Comparison of ENCODE assay signal across 8 cellular contexts in genomic region chr1:16685445-16686371, GRCh38. TPM values are rescaled to one million over a fixed set of nuclear protein-coding genes. Genes with fewer than 3 reads are reported as not detected.
A peak's percentile ranks its signal among the peaks of the same experiment; 100 is the strongest.
DNase-seq lines count a peak whose midpoint lies in the region; ATAC-seq, FAIRE-seq and TF ChIP-seq lines count a peak whose summit lies in the region.
"Not testable (repeated sequence)": the region's sequence is repeated elsewhere in the genome, so short reads cannot be mapped to it uniquely, and the experiment has no call there.

No MANE protein-coding gene starts in this region.

- not testable (repeated sequence) for TF ChIP-seq CTCF in AG10803 (conservative IDR thresholded peaks at IDR 0.05; ENCODE audit: low read length); WERI-Rb-1 (IDR thresholded peaks at IDR 0.05; ENCODE audit: low read depth, low read length)

- not testable (repeated sequence) for H3K4me1 Mint-ChIP-seq in memory B cell; stimulated activated memory B cell treated with anti-CD40 and anti-IgM and Interleukin-4, amounts not matched to agents 10 μg/mL and 1 μg/mL and 100 μg/mL, for 72 hours

- not testable (repeated sequence) for H3K36me3 ChIP-seq in WERI-Rb-1; adipocyte (ENCODE audit: control insufficient read depth, insufficient read depth, low read length, severe bottlenecking)

- not testable (repeated sequence) for H3K9ac ChIP-seq in adipocyte (ENCODE audit: low read length)

- H3K27me3 Mint-ChIP-seq in memory B cell: not testable (repeated sequence)
- peaks cover 10% of the 10 kb centered on the region for H3K27me3 Mint-ChIP-seq in stimulated activated memory B cell treated with anti-CD40 and anti-IgM and Interleukin-4, amounts not matched to agents 10 μg/mL and 1 μg/mL and 100 μg/mL, for 72 hours

- H3K9me3 Mint-ChIP-seq in memory B cell; stimulated activated memory B cell treated with anti-CD40 and anti-IgM and Interleukin-4, amounts not matched to agents 10 μg/mL and 1 μg/mL and 100 μg/mL, for 72 hours: not testable (repeated sequence)

- not testable (repeated sequence) for H3K9me3 ChIP-seq in WERI-Rb-1 (ENCODE audit: severe bottlenecking); adipocyte (ENCODE audit: control insufficient read depth, low read length)

- H3K4me3 ChIP-seq in AG10803 (ENCODE audit: low read length); adipocyte (ENCODE audit: low read length): not testable (repeated sequence)
- H3K4me3 ChIP-seq in WERI-Rb-1 (ENCODE audit: low read depth, low read length): peak overlapping the region; percentile 12; the same call in 1 of the 2 replicates

- not testable (repeated sequence) for H3K27ac Mint-ChIP-seq in memory B cell; stimulated activated memory B cell treated with anti-CD40 and anti-IgM and Interleukin-4, amounts not matched to agents 10 μg/mL and 1 μg/mL and 100 μg/mL, for 72 hours

- not testable (repeated sequence) for H3K36me3 Mint-ChIP-seq in memory B cell; stimulated activated memory B cell treated with anti-CD40 and anti-IgM and Interleukin-4, amounts not matched to agents 10 μg/mL and 1 μg/mL and 100 μg/mL, for 72 hours

- DNase-seq in AG10803 (ENCODE audit: low read depth) (peak; percentile 33), M059J (ENCODE audit: low read depth) (peak; percentile 13), adipocyte (ENCODE audit: low read depth) (peak; percentile 19)
- DNase-seq in WERI-Rb-1; memory B cell (ENCODE audit: low spot score in 2 of 2): not testable (repeated sequence)

- H3K4me3 Mint-ChIP-seq in memory B cell: peak overlapping the region; percentile 78
- peak overlapping the region; percentile 46 for H3K4me3 Mint-ChIP-seq in stimulated activated memory B cell treated with anti-CD40 and anti-IgM and Interleukin-4, amounts not matched to agents 10 μg/mL and 1 μg/mL and 100 μg/mL, for 72 hours

- H3K4me1 ChIP-seq in adipocyte (ENCODE audit: control insufficient read depth, insufficient read depth, low read length): not testable (repeated sequence)

- H3K27ac ChIP-seq in WERI-Rb-1: peak overlapping the region; percentile 26

- FAIRE-seq in endometrium (lab: Jason Lieb, UNC): peak; percentile 31

- ATAC-seq in GM18867 (IDR thresholded peaks at IDR 0.05; ENCODE audit: unreplicated experiment) (peak; percentile 56), memory B cell (ENCODE audit: low read depth) (peak; percentile 32)
- not testable (repeated sequence) for ATAC-seq in stimulated activated memory B cell treated with anti-CD40 and anti-IgM and Interleukin-4, amounts not matched to agents 10 μg/mL and 1 μg/mL and 100 μg/mL, for 72 hours

- not testable (repeated sequence) for H3K27me3 ChIP-seq in WERI-Rb-1 (ENCODE audit: insufficient read depth, low read depth, severe bottlenecking); adipocyte (replicated peaks; ENCODE audit: control insufficient read depth, insufficient read depth, low read length)

RNA-seq across cellular contexts. Expression of gene RNU1-3, which starts 19.0 kb away (rescaled TPM):
- total RNA-seq in M059J (2014; rRNA removed; shearing (Covaris generic)): not detected in 2 replicates

RNA-seq across cellular contexts. Expression of gene RNU1-4, which starts 54.6 kb away (rescaled TPM):
- total RNA-seq in M059J (2014; rRNA removed; shearing (Covaris generic)): not detected in 2 replicates
